Comparison of ENCODE assay signal across 10 cellular contexts in the genomic region with DNA sequence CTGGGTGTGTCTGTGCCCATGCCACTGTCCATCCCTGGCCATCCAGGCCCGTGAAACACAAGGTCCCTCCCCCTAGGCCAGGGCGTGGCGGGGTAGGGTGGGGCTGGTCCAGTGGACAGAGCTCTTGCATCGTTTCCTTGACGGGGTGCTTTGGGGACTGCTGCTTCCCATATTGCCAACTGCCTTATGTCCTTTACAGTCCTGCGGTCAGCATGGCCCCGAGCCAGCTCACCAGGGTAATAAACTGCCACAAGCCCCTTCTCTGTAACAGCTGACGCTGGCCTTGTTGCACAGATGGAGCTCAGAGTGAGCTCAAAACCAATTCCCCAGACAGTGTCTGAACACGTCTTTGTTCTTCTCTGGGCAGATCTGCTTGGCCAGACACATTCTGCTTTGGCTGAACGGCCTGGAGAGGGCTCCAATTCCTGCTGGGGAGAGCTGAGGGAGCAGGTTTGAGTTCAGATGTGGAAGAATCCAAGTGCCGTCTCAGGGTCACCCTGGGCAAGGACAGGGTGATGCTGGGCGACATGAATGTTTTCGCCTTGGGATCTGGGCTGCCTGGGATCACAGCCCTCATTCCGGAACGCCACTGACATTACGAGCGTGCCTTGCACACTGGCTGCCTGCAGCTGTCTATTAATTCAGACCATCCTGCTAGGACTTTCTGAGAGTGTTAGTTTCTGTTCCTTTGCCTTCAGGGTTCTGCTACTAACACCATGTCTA. TPM values are rescaled to one million over a fixed set of nuclear protein-coding genes. Genes with fewer than 3 reads are reported as not detected.
A peak's percentile ranks its signal among the peaks of the same experiment; 100 is the strongest.
DNase-seq lines count a peak whose midpoint lies in the region; ATAC-seq, FAIRE-seq and TF ChIP-seq lines count a peak whose summit lies in the region.
"Had no signal": no experiment of that assay in that cellular context is flagged by ENCODE, and none has a peak within 500 bp of the region (broad histone marks: within the 10 kb centered on the region; RNA-seq: fewer than 3 reads in every experiment).

No MANE protein-coding gene starts in this region.

- peaks cover 5% of the 10 kb centered on the region for H3K9me1 ChIP-seq in K562 (ENCODE audit: control insufficient read depth, insufficient read depth, low read length)

- in situ Hi-C loops in HepG2 (cut with HindIII; ENCODE audit: extremely low pct_ligation_motif_present, low pct_unique_long_range_greater_than_20kb) (no loop called here), K562 (cut with MboI) (loop anchor here (5.0 to 25.0 kb wide), 2 partner anchors 1085 to 1275 kb away; no protein-coding TSS in a partner anchor)

- CTCF ChIA-PET in HepG2 (lab: Yijun Ruan, JAX; ENCODE audit: low intra/inter-chr PET ratio, low total read pairs): no interaction called here
- CTCF ChIA-PET in K562 (lab: Yijun Ruan, JAX; ENCODE audit: low intra/inter-chr PET ratio): no interaction called here

- no peaks in the 10 kb centered on the region for H3K36me3 ChIP-seq in right lobe of liver
- H3K36me3 ChIP-seq in HepG2 (replicated peaks in 1 of 2; ENCODE audit: control insufficient read depth in 1 of 2, insufficient read depth in 2 of 2, low read length in 2 of 2): no peaks in the 10 kb centered on the region
- no peaks in the 10 kb centered on the region for H3K36me3 ChIP-seq in K562 (ENCODE audit: control insufficient read depth, insufficient read depth, low read length)
- no peaks in the 10 kb centered on the region for H3K36me3 ChIP-seq in aorta (ENCODE audit: control insufficient read depth in 1 of 2, insufficient read depth in 2 of 2, low read length in 1 of 2)

- TF ChIP-seq POLR2A in right lobe of liver (IDR thresholded peaks at IDR 0.05) (no peak), HepG2 (IDR thresholded peaks at IDR 0.05; ENCODE audit: insufficient read depth in 1 of 2, low read depth in 2 of 2, low read length in 2 of 2) (no peak), K562 (conservative IDR thresholded peaks at IDR 0.05) (no peak)

- TF ChIP-seq EP300 in HepG2 (IDR thresholded peaks at IDR 0.05; ENCODE audit: low read depth in 2 of 2, low read length in 2 of 2): no peak
- no peak for TF ChIP-seq EP300 in HepG2 (CRISPR knock-in tag; IDR thresholded peaks at IDR 0.05; ENCODE audit: borderline replicate concordance)
- no peak for TF ChIP-seq EP300 in K562 (IDR thresholded peaks at IDR 0.05; ENCODE audit: low read length)

- H3K79me2 ChIP-seq in HepG2 (ENCODE audit: insufficient read depth, low read length) (no peaks in the 10 kb centered on the region), K562 (ENCODE audit: control insufficient read depth, insufficient read depth, low read length) (no peaks in the 10 kb centered on the region)
- H3K79me2 ChIP-seq: parathyroid adenoma had no signal

- H3K27ac ChIP-seq in right lobe of liver: no peak overlapping the region
- no peak overlapping the region for H3K27ac ChIP-seq in HepG2 (ENCODE audit: extremely low read length, insufficient read depth, low read length)
- no peak overlapping the region for H3K27ac ChIP-seq in K562 (ENCODE audit: extremely low read depth, low read depth, low read length)
- H3K27ac ChIP-seq in aorta (ENCODE audit: low read depth in 1 of 2, low read length in 2 of 2): no peak overlapping the region
- H3K27ac ChIP-seq: parathyroid adenoma had no signal

- no peak overlapping the region for H2AFZ ChIP-seq in HepG2 (ENCODE audit: low read length)
- peak overlapping the region; percentile 91; the same call in 1 of the 2 replicates for H2AFZ ChIP-seq in K562 (ENCODE audit: low read depth, low read length)
- H2AFZ ChIP-seq: parathyroid adenoma had no signal

- H4K20me1 ChIP-seq in HepG2 (ENCODE audit: insufficient read depth, low read length) (no peaks in the 10 kb centered on the region), K562 (replicated peaks; ENCODE audit: control insufficient read depth, insufficient read depth, low read length) (peaks cover 3% of the 10 kb centered on the region; the same call in 1 of the 2 replicates)

- no peaks in the 10 kb centered on the region for H3K27me3 ChIP-seq in right lobe of liver
- H3K27me3 ChIP-seq in HepG2 (ENCODE audit: control insufficient read depth in 1 of 2, insufficient read depth in 2 of 2, low read length in 2 of 2): 0 out of 5 replicates have a peak, but pooled peaks cover 0 to 4% of the 10 kb centered on the region in 2 experiments
- H3K27me3 ChIP-seq in K562 (ENCODE audit: control insufficient read depth in 2 of 2, insufficient read depth in 2 of 2, low read length in 2 of 2): peaks cover 11 to 38% of the 10 kb centered on the region in 2 experiments
- H3K27me3 ChIP-seq in aorta (ENCODE audit: control insufficient read depth in 1 of 2, insufficient read depth in 2 of 2, low read length in 1 of 2): no peaks in the 10 kb centered on the region

- DNase-seq in right lobe of liver (peak in 1 of 3 donors; percentile 29), HepG2 (ENCODE audit: low spot score) (no peak), K562 (ENCODE audit: extremely low read depth in 1 of 4, low spot score in 3 of 4) (peak in 2 of 4 experiments; percentile 34 to 41), left colon (peak; percentile 31 to 47), aorta (peak; percentile 73 to 82)

- H3K4me2 ChIP-seq in HepG2 (ENCODE audit: low read depth, low read length) (no peak overlapping the region), K562 (ENCODE audit: insufficient read depth, low read length) (0 out of 2 replicates have a peak overlapping the region, but pooled peaks have one; percentile 26)

- intact Hi-C loops in right lobe of liver (cut with DNase I): loop anchor here (5.0 to 10.0 kb wide), 2 partner anchors 1085 to 1087 kb away; no protein-coding TSS in a partner anchor
- intact Hi-C loops in HepG2 (cut with micrococcal nuclease; ENCODE audit: unreplicated experiment): no loop called here
- intact Hi-C loops in K562 (cut with micrococcal nuclease): loop anchor here (2.0 to 10.0 kb wide), 2 partner anchors 15 to 243 kb away; no protein-coding TSS in a partner anchor
- intact Hi-C loops in left colon (cut with DNase I, micrococcal nuclease): no loop called here
- intact Hi-C loops in aorta (cut with DNase I): loop anchor here (5.0 to 10.0 kb wide), 5 partner anchors 35 to 1087 kb away; no protein-coding TSS in a partner anchor

- no peak overlapping the region for H3K9ac ChIP-seq in HepG2 (ENCODE audit: insufficient read depth, low read depth, low read length)
- 0 out of 4 replicates have a peak overlapping the region, but pooled peaks of 1 of the 2 experiments have one; percentile 1 for H3K9ac ChIP-seq in K562 (ENCODE audit: insufficient read depth in 1 of 2, low read depth in 2 of 2, low read length in 2 of 2)
- H3K9ac ChIP-seq: parathyroid adenoma had no signal

- H3K4me3 ChIP-seq in right lobe of liver (no peak overlapping the region), HepG2 (replicated peaks in 1 of 3; ENCODE audit: insufficient read depth in 1 of 3, low read depth in 2 of 3, low read length in 3 of 3) (no peak overlapping the region), K562 (no peak overlapping the region), aorta (ENCODE audit: low read length in 2 of 2) (no peak overlapping the region)

- no peaks in the 10 kb centered on the region for H3K4me1 ChIP-seq in right lobe of liver
- peaks cover 8% of the 10 kb centered on the region for H3K4me1 ChIP-seq in HepG2 (ENCODE audit: insufficient read depth, low read length)
- H3K4me1 ChIP-seq in K562 (replicated peaks in 1 of 2; ENCODE audit: control insufficient read depth in 2 of 2, insufficient read depth in 2 of 2, low read length in 2 of 2): peaks cover 10 to 20% of the 10 kb centered on the region in 2 experiments; a peak in 4 of 5 replicates
- no peaks in the 10 kb centered on the region for H3K4me1 ChIP-seq in aorta (ENCODE audit: control insufficient read depth in 1 of 2, insufficient read depth in 2 of 2, low read length in 2 of 2)
- H3K4me1 ChIP-seq: parathyroid adenoma had no signal

- no peaks in the 10 kb centered on the region for H3K9me3 ChIP-seq in right lobe of liver
- H3K9me3 ChIP-seq in HepG2 (ENCODE audit: low read length): no peaks in the 10 kb centered on the region
- H3K9me3 ChIP-seq in K562 (replicated peaks; ENCODE audit: control insufficient read depth, insufficient read depth, low read depth, low read length): no peaks in the 10 kb centered on the region
- no peaks in the 10 kb centered on the region for H3K9me3 ChIP-seq in aorta (ENCODE audit: control insufficient read depth, low read length)

- TF ChIP-seq CTCF in right lobe of liver (IDR thresholded peaks at IDR 0.05): no peak
- no peak for TF ChIP-seq CTCF in HepG2 (CRISPR knock-in tag; IDR thresholded peaks at IDR 0.05)
- no peak for TF ChIP-seq CTCF in K562 (IDR thresholded peaks at IDR 0.05 in 2 of 3, conservative IDR thresholded peaks at IDR 0.05 in 1 of 3; ENCODE audit: insufficient read depth in 2 of 3, low read depth in 1 of 3, low read length in 3 of 3)

- TF ChIP-seq RAD21 in HepG2 (CRISPR knock-in tag; IDR thresholded peaks at IDR 0.05): no peak
- TF ChIP-seq RAD21 in K562 (CRISPR knock-in tag; conservative IDR thresholded peaks at IDR 0.05 in 1 of 2, IDR thresholded peaks at IDR 0.05 in 1 of 2): no peak

- BruUV-seq in HepG2 (replicated peaks; lab: Mats Ljungman, UMichigan): no TSS peak
- BruUV-seq in K562 (replicated peaks; lab: Mats Ljungman, UMichigan): no TSS peak

- WGBS in right lobe of liver (ENCODE audit: insufficient coverage, low coverage, low lambda C conversion rate, missing lambda C conversion rate): 28% methylated on average over 6 of the region's 17 CpGs
- WGBS in HepG2 (ENCODE audit: low lambda C conversion rate): 80% methylated on average over 16 of the region's 17 CpGs
- 13% methylated on average over 17 of the region's 17 CpGs for WGBS in K562 (ENCODE audit: insufficient coverage, low coverage, missing lambda C conversion rate)
- WGBS in aorta, 2 donors: 22 to 27% methylated on average over 17 of the region's 17 CpGs

- ATAC-seq in right lobe of liver (peak in 3 of 4 donors; percentile 16 to 41 (median 25)), HepG2 (no peak), K562 (peak; percentile 54), left colon (peak; percentile 50), aorta (ENCODE audit: low FRiP score) (peak; percentile 61), GM19455 (IDR thresholded peaks at IDR 0.05; ENCODE audit: unreplicated experiment) (no peak), HG03354 (IDR thresholded peaks at IDR 0.05; ENCODE audit: poor library complexity, severe bottlenecking, unreplicated experiment) (no peak), GM18517 (IDR thresholded peaks at IDR 0.05; ENCODE audit: unreplicated experiment) (no peak)

- FAIRE-seq in HepG2 (lab: Jason Lieb, UNC) (no peak), K562 (lab: Jason Lieb, UNC) (no peak)

- POLR2A ChIA-PET in HepG2 (lab: Yijun Ruan, JAX) (no interaction called here), K562 (lab: Yijun Ruan, JAX) (interaction anchor here (0.6 to 1.5 kb wide), 6 partner anchors 9 to 303 kb away, joined by 3 to 6 read pairs (median 3); no protein-coding TSS in a partner anchor)

RNA-seq across cellular contexts. Expression of gene RGMA, which starts 51.5 kb away (rescaled TPM):
- under 1 TPM in 4 of 6 experiments, not detected in 2; 0.06 to 0.32 (median 0.25) TPM for total RNA-seq in right lobe of liver
- total RNA-seq in HepG2 (2016; rRNA removed; fragmentation: Illumina TruSeq; extraction: Trizol): not detected in 2 replicates
- not detected in 2 replicates for total RNA-seq in HepG2 (2016; cell fraction: cytosol; rRNA removed; fragmentation: Illumina TruSeq; extraction: Trizol; ENCODE audit: low read depth)
- not detected in 2 replicates for total RNA-seq in HepG2 (2016; cell fraction: insoluble cytoplasmic fraction; rRNA removed; fragmentation: Illumina TruSeq; extraction: Trizol)
- total RNA-seq in HepG2 (2016; cell fraction: membrane; rRNA removed; fragmentation: Illumina TruSeq; extraction: Trizol): not detected in 2 replicates
- total RNA-seq in HepG2 (2016; cell fraction: nucleus; rRNA removed; fragmentation: Illumina TruSeq; extraction: Trizol): not detected in 2 replicates
- polyA plus RNA-seq in HepG2 (2011; rRNA removed): not detected in 2 replicates
- not detected in 2 replicates for polyA plus RNA-seq in HepG2 (2011; cell fraction: cytosol; rRNA removed)
- polyA plus RNA-seq in HepG2 (2011; cell fraction: nucleus; rRNA removed): not detected in 2 replicates
- polyA plus RNA-seq in HepG2 (2012): 0.08 and 0.16 TPM in 2 replicates
- polyA plus RNA-seq in HepG2 (2016; cell fraction: cytosol; fragmentation: Illumina TruSeq; extraction: Trizol; ENCODE audit: low read depth): not detected in 2 replicates
- polyA plus RNA-seq in HepG2 (2016; cell fraction: insoluble cytoplasmic fraction; fragmentation: Illumina TruSeq; extraction: Trizol; ENCODE audit: low read depth): not detected in 2 replicates
- polyA plus RNA-seq in HepG2 (2016; cell fraction: membrane; fragmentation: Illumina TruSeq; extraction: Trizol; ENCODE audit: low read depth): not detected in 2 replicates
- not detected in 2 replicates for polyA plus RNA-seq in HepG2 (2016; cell fraction: nucleus; fragmentation: Illumina TruSeq; extraction: Trizol; ENCODE audit: insufficient read depth, low read depth)
- polyA minus RNA-seq in HepG2 (2011; rRNA and poly(A)+ RNA removed; ENCODE audit: low replicate concordance): 0.02 TPM in 1 of 2 replicates, not detected in the other
- not detected in 2 replicates for polyA minus RNA-seq in HepG2 (2011; cell fraction: cytosol; rRNA and poly(A)+ RNA removed)
- polyA minus RNA-seq in HepG2 (2011; cell fraction: nucleus; rRNA and poly(A)+ RNA removed): not detected in 2 replicates
- not detected in 2 replicates for total RNA-seq in K562 (2011; cell fraction: chromatin; rRNA removed; ENCODE audit: low replicate concordance)
- total RNA-seq in K562 (2011; cell fraction: nucleolus; rRNA removed): 0.53 TPM in 1 of 2 replicates, not detected in the other
- not detected in 2 replicates for total RNA-seq in K562 (2011; cell fraction: nucleoplasm; rRNA removed)
- 0.05 TPM in 1 of 2 replicates, not detected in the other for total RNA-seq in K562 (2014; rRNA removed)
- not detected in 2 replicates for total RNA-seq in K562 (2014; rRNA removed; fragmentation: Illumina TruSeq; extraction: Trizol)
- total RNA-seq in K562 (2015; rRNA removed; fragmentation: Illumina TruSeq; extraction: Trizol): not detected in 2 replicates
- 0.04 TPM in 1 of 2 replicates, not detected in the other for total RNA-seq in K562 (2021)
- polyA plus RNA-seq in K562 (2011; rRNA removed): not detected in 2 replicates
- polyA plus RNA-seq in K562 (2011; cell fraction: cytosol; rRNA removed): not detected in 2 replicates
- not detected in 2 replicates for polyA plus RNA-seq in K562 (2011; cell fraction: nucleus; rRNA removed)
- 0.12 and 0.28 TPM in 2 replicates for polyA plus RNA-seq in K562 (2012)
- not detected in 2 replicates for polyA plus RNA-seq in K562 (2014; fragmentation: Illumina TruSeq; extraction: Trizol)
- polyA plus RNA-seq in K562 (2014; fragmentation: Nextera tagmentation; extraction: Ambion mirVana): under 1 TPM; 0.03 TPM
- not detected in 2 replicates for polyA plus RNA-seq in K562 (2014; rRNA removed)
- polyA minus RNA-seq in K562 (2011; rRNA and poly(A)+ RNA removed): not detected in 2 replicates
- not detected in 2 replicates for polyA minus RNA-seq in K562 (2011; cell fraction: cytosol; rRNA and poly(A)+ RNA removed)
- not detected in 2 replicates for polyA minus RNA-seq in K562 (2011; cell fraction: nucleus; rRNA and poly(A)+ RNA removed)
- total RNA-seq in left colon: 10 to 100 TPM in 1 of 2 donors, 1 to 10 TPM in 1; 2.5 to 12.9 TPM
- total RNA-seq in aorta: 10 to 100 TPM; 25.3 to 50.3 TPM
- 10 to 100 TPM in 1 of 2 donors, 1 to 10 TPM in 1; 4.4 to 13.4 TPM for polyA plus RNA-seq in aorta
- total RNA-seq: Daoy had no signal

Comparison
In these comparisons a context has a peak if more than half of its experiments do, and no peak if none do; other contexts are left out.
1. ATAC-seq: peak in right lobe of liver (3 of 4), K562 (single experiment), left colon (single experiment) and aorta (single experiment); none in HepG2 (single experiment), GM19455 (single experiment), HG03354 (single experiment) and GM18517 (single experiment).
2. intact Hi-C loops: an anchor here in right lobe of liver (5.0 to 10.0 kb wide), K562 (2.0 to 10.0 kb wide) and aorta (5.0 to 10.0 kb wide); none called in HepG2 and left colon.